Comparison of ENCODE assay signal across 2 cellular contexts in the genomic region with DNA sequence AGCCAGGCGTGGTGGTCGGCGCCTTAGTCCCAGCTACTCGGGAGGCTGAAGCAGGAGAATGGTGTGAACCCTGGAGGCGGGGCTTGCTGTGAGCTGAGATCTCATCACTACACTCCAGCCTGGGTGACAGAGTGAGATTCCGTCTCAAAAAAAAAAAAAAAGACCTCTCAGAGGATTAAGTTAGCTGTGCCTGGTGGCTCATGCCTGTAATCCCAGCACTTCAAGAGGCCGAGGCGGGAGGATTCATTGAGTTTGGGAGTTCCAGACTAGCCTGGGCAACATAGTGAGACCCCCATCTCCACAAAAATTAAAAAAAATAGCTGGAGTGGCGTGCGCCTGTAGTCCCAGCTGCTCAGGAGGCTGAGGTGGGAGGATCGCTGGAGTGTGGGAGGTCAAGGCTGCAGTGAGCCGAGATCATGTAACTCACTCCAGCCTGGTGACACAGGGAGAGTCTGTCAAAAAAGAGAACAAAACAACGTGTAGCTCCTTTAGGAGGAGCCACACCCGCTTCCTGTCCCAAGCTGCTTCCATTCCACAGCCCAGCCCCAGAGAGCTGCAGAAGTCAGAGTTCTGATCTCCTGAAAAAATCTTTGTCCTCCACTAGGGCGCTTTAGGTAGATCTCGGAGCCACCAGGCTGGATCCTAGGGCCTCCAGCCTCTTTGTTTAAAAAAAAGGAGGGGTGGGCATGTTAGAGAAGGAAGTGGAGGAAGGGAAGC.
TF ChIP-seq lines count a peak whose summit lies in the region.

No MANE protein-coding gene starts in this region.

TF ChIP-seq in IMR-90, 13 proteins besides CTCF, POLR2A, EP300 and RAD21:
- no peak for TF ChIP-seq SMC3 (IDR thresholded peaks at IDR 0.05; ENCODE audit: low read depth, low read length)
- TF ChIP-seq, protein P1, sequence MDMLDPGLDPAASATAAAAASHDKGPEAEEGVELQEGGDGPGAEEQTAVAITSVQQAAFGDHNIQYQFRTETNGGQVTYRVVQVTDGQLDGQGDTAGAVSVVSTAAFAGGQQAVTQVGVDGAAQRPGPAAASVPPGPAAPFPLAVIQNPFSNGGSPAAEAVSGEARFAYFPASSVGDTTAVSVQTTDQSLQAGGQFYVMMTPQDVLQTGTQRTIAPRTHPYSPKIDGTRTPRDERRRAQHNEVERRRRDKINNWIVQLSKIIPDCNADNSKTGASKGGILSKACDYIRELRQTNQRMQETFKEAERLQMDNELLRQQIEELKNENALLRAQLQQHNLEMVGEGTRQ (IDR thresholded peaks at IDR 0.05; ENCODE audit: low read depth, low read length): no peak
- no peak for TF ChIP-seq CEBPB (IDR thresholded peaks at IDR 0.05; ENCODE audit: low read depth, low read length)
- TF ChIP-seq MAFK (IDR thresholded peaks at IDR 0.05; ENCODE audit: low read depth, low read length): no peak
- no peak for TF ChIP-seq MAZ (IDR thresholded peaks at IDR 0.05; ENCODE audit: borderline replicate concordance, low read depth, low read length)
TF ChIP-seq in IMR-90: peak in this region for 0.

TF ChIP-seq in WTC11, 78 proteins besides CTCF, POLR2A, EP300 and RAD21:
- TF ChIP-seq, protein P2, sequence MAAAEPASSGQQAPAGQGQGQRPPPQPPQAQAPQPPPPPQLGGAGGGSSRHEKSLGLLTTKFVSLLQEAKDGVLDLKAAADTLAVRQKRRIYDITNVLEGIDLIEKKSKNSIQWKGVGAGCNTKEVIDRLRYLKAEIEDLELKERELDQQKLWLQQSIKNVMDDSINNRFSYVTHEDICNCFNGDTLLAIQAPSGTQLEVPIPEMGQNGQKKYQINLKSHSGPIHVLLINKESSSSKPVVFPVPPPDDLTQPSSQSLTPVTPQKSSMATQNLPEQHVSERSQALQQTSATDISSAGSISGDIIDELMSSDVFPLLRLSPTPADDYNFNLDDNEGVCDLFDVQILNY (CRISPR knock-in tag; IDR thresholded peaks at IDR 0.05): no peak
- TF ChIP-seq, protein P3, sequence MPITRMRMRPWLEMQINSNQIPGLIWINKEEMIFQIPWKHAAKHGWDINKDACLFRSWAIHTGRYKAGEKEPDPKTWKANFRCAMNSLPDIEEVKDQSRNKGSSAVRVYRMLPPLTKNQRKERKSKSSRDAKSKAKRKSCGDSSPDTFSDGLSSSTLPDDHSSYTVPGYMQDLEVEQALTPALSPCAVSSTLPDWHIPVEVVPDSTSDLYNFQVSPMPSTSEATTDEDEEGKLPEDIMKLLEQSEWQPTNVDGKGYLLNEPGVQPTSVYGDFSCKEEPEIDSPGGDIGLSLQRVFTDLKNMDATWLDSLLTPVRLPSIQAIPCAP (CRISPR knock-in tag; IDR thresholded peaks at IDR 0.05): no peak
- peak; percentile 64; the same call in 1 of the 2 replicates for TF ChIP-seq ZNF121 (CRISPR knock-in tag; IDR thresholded peaks at IDR 0.05)
TF ChIP-seq in WTC11: peak in this region for 1.
